Comparison of ENCODE assay signal across 16 cellular contexts in genomic region chr14:104787736-104788532, GRCh38. TPM values are rescaled to one million over a fixed set of nuclear protein-coding genes. Genes with fewer than 3 reads are reported as not detected.
DNase-seq lines count a peak whose midpoint lies in the region; ATAC-seq and TF ChIP-seq lines count a peak whose summit lies in the region.
"Had no signal": no experiment of that assay in that cellular context is flagged by ENCODE, and none has a peak within 500 bp of the region (broad histone marks: within the 10 kb centered on the region; RNA-seq: fewer than 3 reads in every experiment).

No MANE protein-coding gene starts in this region.

- 58 to 78% (median 75%) methylated on average over 8 to 14 of the region's 14 CpGs for WGBS in spleen, 5 donors

- intact Hi-C loops in spleen (cut with DNase I; ENCODE audit: low total_unique reads) = no loop called here

- no peaks in the 10 kb centered on the region for H3K9me3 ChIP-seq in spleen
- H3K9me3 ChIP-seq: Caco-2, esophagus muscularis mucosa, SJSA1 had no signal

- H3K27ac ChIP-seq in spleen (peak overlapping the region in 7 of 8 donors; percentile 16 to 84 (median 65)), caudate nucleus (ENCODE audit: low read depth, low read length) (no peak overlapping the region)
- H3K27ac ChIP-seq: KMS-11, SJSA1 had no signal

- peak; percentile 63 for DNase-seq in NCI-H82 (lab: John Stamatoyannopoulos, UW)
- DNase-seq in NCI-H82 treated with DMSO at 0.1 percent for 48 hours (lab: John Stamatoyannopoulos, UW; ENCODE audit: unreplicated experiment) = no peak
- DNase-seq in NCI-H1694 treated with DMSO at 0.1 percent for 48 hours (lab: John Stamatoyannopoulos, UW) = peak; percentile 95
- DNase-seq in UCSD-AML1 (lab: John Stamatoyannopoulos, UW; ENCODE audit: unreplicated experiment) = peak; percentile 30
- peak; percentile 88 for DNase-seq in spleen
- DNase-seq in caudate nucleus (lab: John Stamatoyannopoulos, UW) = no peak
- no peak for DNase-seq in amniotic stem cell (lab: John Stamatoyannopoulos, UW)
- DNase-seq: activated naive CD8-positive, alpha-beta T cell treated with anti-CD3 and anti-CD28 coated beads for 36 hours; Caco-2; cerebellar nuclear complex; NCI-H526 treated with DMSO at 0.1 percent for 48 hours; small intestine had no signal

- H3K36me3 ChIP-seq in spleen = peaks cover 0 to 91% (median 17%) of the 10 kb centered on the region in 6 donors

- peaks cover 45 to 95% (median 85%) of the 10 kb centered on the region in 6 donors for H3K4me1 ChIP-seq in spleen
- H3K4me1 ChIP-seq: Caco-2, SJSA1 had no signal

- H3K4me3 ChIP-seq in spleen = peak overlapping the region in 1 of 8 donors; percentile 43
- H3K4me3 ChIP-seq: esophagus muscularis mucosa, SJSA1 had no signal

- TF ChIP-seq CTCF in spleen (IDR thresholded peaks at IDR 0.05 in 8 of 11, conservative IDR thresholded peaks at IDR 0.05 in 3 of 11) = no peak

- no peak for ATAC-seq in GM21529 (IDR thresholded peaks at IDR 0.05; ENCODE audit: unreplicated experiment)

- H3K27me3 ChIP-seq in spleen (replicated peaks in 1 of 7) = no peaks in the 10 kb centered on the region
- H3K27me3 ChIP-seq: esophagus muscularis mucosa, SJSA1 had no signal

- no peak for TF ChIP-seq POLR2A in spleen (IDR thresholded peaks at IDR 0.05)

RNA-seq across cellular contexts. Expression of gene AKT1, which starts 7.6 kb away (rescaled TPM):
- total RNA-seq in spleen = 100 to 1,000 TPM; 107 to 184 (median 141) TPM
- polyA plus RNA-seq in spleen = 100 to 1,000 TPM in 1 of 3 donors, 10 to 100 TPM in 2; 56.2 to 114 (median 61.6) TPM

RNA-seq across cellular contexts. Expression of gene ZBTB42, which starts 13.0 kb away (rescaled TPM):
- total RNA-seq in spleen = 10 to 100 TPM in 1 of 7 donors, 1 to 10 TPM in 6; 4.2 to 11.5 (median 7.9) TPM
- polyA plus RNA-seq in spleen = 1 to 10 TPM in 2 of 3 donors, under 1 TPM in 1; 0.74 to 2.9 (median 1.1) TPM

RNA-seq across cellular contexts. Expression of gene SIVA1, which starts 35.0 kb away (rescaled TPM):
- total RNA-seq in spleen = 100 to 1,000 TPM in 3 of 7 donors, 10 to 100 TPM in 4; 56.7 to 198 (median 76.4) TPM
- 100 to 1,000 TPM; 119 to 226 (median 184) TPM for polyA plus RNA-seq in spleen

Comparison
In these comparisons a context has a peak if more than half of its experiments do, and no peak if none do; other contexts are left out.
1. DNase-seq: peak in NCI-H82 (single experiment), NCI-H1694 treated with DMSO at 0.1 percent for 48 hours (single experiment), UCSD-AML1 (single experiment) and spleen (single experiment); none in NCI-H82 treated with DMSO at 0.1 percent for 48 hours (single experiment), caudate nucleus (0 of 61) and amniotic stem cell (single experiment).